ENCODE assay signal across 10 cellular contexts in the genomic region with DNA sequence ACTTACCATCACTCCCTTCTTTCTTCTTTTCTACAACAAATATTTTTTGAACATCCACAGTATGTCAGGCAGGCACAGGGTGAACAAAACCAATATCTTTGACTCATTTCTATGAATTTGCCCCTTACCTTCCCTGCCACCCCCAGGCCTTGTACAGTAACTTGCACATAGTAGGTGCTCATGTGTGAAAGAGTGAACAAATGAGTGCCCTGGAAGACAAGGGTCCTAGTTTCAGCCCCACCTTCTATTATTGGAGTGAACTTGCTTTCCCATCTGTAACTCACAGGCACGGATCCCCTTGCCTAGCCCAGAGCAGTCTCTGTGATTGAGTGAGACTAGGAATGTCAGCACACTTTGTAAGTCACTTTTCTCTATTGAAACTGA. TPM values are rescaled to one million over a fixed set of nuclear protein-coding genes. Genes with fewer than 3 reads are reported as not detected.
DNase-seq lines count a peak whose midpoint lies in the region; ATAC-seq and TF ChIP-seq lines count a peak whose summit lies in the region.
"Had no signal": no experiment of that assay in that cellular context is flagged by ENCODE, and none has a peak within 500 bp of the region (broad histone marks: within the 10 kb centered on the region; RNA-seq: fewer than 3 reads in every experiment).

No MANE protein-coding gene starts in this region.

- peaks cover 0 to 85% (median 7%) of the 10 kb centered on the region in 3 donors for H3K36me3 Mint-ChIP-seq in naive thymus-derived CD8-positive, alpha-beta T cell

- H2AFZ ChIP-seq in KMS-11 (ENCODE audit: low read depth), result no peak overlapping the region

- peaks cover 9% of the 10 kb centered on the region; the same call in 1 of the 2 replicates for H3K79me2 ChIP-seq in KMS-11 (ENCODE audit: insufficient read depth, low read depth)

- no peak overlapping the region for H3K4me3 ChIP-seq in KMS-11 (IDR thresholded peaks at IDR 0.05; ENCODE audit: insufficient read depth, low read depth, low read length)
- H3K4me3 ChIP-seq: tibial artery had no signal

- H3K4me2 ChIP-seq in KMS-11, result peak overlapping the region; percentile 84

- H3K36me3 ChIP-seq in KMS-11 (ENCODE audit: insufficient read depth), result no peaks in the 10 kb centered on the region

- peak overlapping the region in 7 of 10 donors; percentile 6 to 79 (median 55) for H3K27ac Mint-ChIP-seq in naive thymus-derived CD8-positive, alpha-beta T cell
- H3K27ac Mint-ChIP-seq: T-helper 2 cell treated with Interferon-gamma antibody and Interleukin-4, amounts not matched to agents 5 μg/mL and 100 μg/mL, for 36 hours had no signal

- peak; percentile 19 for ATAC-seq in GM21423 (IDR thresholded peaks at IDR 0.05; ENCODE audit: unreplicated experiment)
- no peak for ATAC-seq in naive thymus-derived CD8-positive, alpha-beta T cell

- H3K4me1 ChIP-seq in KMS-11 (ENCODE audit: low read depth, poor library complexity, severe bottlenecking), result peaks cover 67% of the 10 kb centered on the region
- H3K4me1 ChIP-seq: tibial artery had no signal

- H3K27ac ChIP-seq in KMS-11, result peak overlapping the region; percentile 91
- H3K27ac ChIP-seq: tibial artery had no signal

- no peaks in the 10 kb centered on the region for H4K20me1 ChIP-seq in KMS-11 (ENCODE audit: insufficient read depth)

- POLR2A ChIA-PET in naive thymus-derived CD8-positive, alpha-beta T cell (lab: Charles Lee), result interaction anchor here (0.6 kb wide), 1 partner anchor 953 kb away, joined by 5 read pairs; no protein-coding TSS in a partner anchor

- peaks cover 2 to 26% (median 16%) of the 10 kb centered on the region in 4 donors for H3K4me1 Mint-ChIP-seq in naive thymus-derived CD8-positive, alpha-beta T cell

- DNase-seq in naive thymus-derived CD8-positive, alpha-beta T cell, result no peak
- DNase-seq in effector CD4-positive, alpha-beta T cell, result no peak
- DNase-seq in GDM1 (lab: John Stamatoyannopoulos, UW), result no peak
- DNase-seq: EL, NCI-H524, tibial artery had no signal

- H3K27me3 ChIP-seq in KMS-11 (ENCODE audit: insufficient read depth, low read depth), result no peaks in the 10 kb centered on the region
- H3K27me3 ChIP-seq: tibial artery had no signal

- no peak overlapping the region for H3K4me3 Mint-ChIP-seq in naive thymus-derived CD8-positive, alpha-beta T cell
- H3K4me3 Mint-ChIP-seq: T-helper 2 cell treated with Interferon-gamma antibody and Interleukin-4, amounts not matched to agents 5 μg/mL and 100 μg/mL, for 36 hours had no signal

- no peak for TF ChIP-seq CTCF in KMS-11 (conservative IDR thresholded peaks at IDR 0.05; ENCODE audit: low read depth, low read length)

- H3K9me3 Mint-ChIP-seq in naive thymus-derived CD8-positive, alpha-beta T cell, result no peaks in the 10 kb centered on the region
- H3K9me3 Mint-ChIP-seq: T-helper 2 cell treated with Interferon-gamma antibody and Interleukin-4, amounts not matched to agents 5 μg/mL and 100 μg/mL, for 36 hours had no signal

- peak overlapping the region; percentile 39; the same call in 1 of the 2 replicates for H3K9ac ChIP-seq in KMS-11

- no peaks in the 10 kb centered on the region for H3K27me3 Mint-ChIP-seq in naive thymus-derived CD8-positive, alpha-beta T cell

RNA-seq across cellular contexts. Expression of a gene that starts 12.8 kb away (rescaled TPM):
- total RNA-seq in naive thymus-derived CD8-positive, alpha-beta T cell, result 10 to 100 TPM; 29.9 to 37.4 TPM
- 10 to 100 TPM in 2 of 3 donors, 1 to 10 TPM in 1; 4.6 to 17.2 (median 12.8) TPM for polyA plus RNA-seq in naive thymus-derived CD8-positive, alpha-beta T cell

RNA-seq across cellular contexts. Expression of a gene that starts 23.6 kb away (rescaled TPM):
- under 1 TPM; 0.38 to 0.47 TPM for total RNA-seq in naive thymus-derived CD8-positive, alpha-beta T cell
- not detected for polyA plus RNA-seq in naive thymus-derived CD8-positive, alpha-beta T cell
- total RNA-seq: myocyte had no signal

RNA-seq across cellular contexts. Expression of a gene that starts 50.8 kb away (rescaled TPM):
- total RNA-seq in naive thymus-derived CD8-positive, alpha-beta T cell, result 10 to 100 TPM; 30.3 to 35.4 TPM
- polyA plus RNA-seq in naive thymus-derived CD8-positive, alpha-beta T cell, result 10 to 100 TPM in 2 of 3 donors, 1 to 10 TPM in 1; 9.7 to 14.8 (median 12.5) TPM

RNA-seq across cellular contexts. Expression of a gene that starts 51.6 kb away (rescaled TPM):
- 10 to 100 TPM; 25.2 to 27.2 TPM for total RNA-seq in naive thymus-derived CD8-positive, alpha-beta T cell
- polyA plus RNA-seq in naive thymus-derived CD8-positive, alpha-beta T cell, result 10 to 100 TPM in 1 of 3 donors, 1 to 10 TPM in 2; 8.2 to 14.4 (median 9.6) TPM
